12 cellular contexts compared by ENCODE assay signal in the genomic region with DNA sequence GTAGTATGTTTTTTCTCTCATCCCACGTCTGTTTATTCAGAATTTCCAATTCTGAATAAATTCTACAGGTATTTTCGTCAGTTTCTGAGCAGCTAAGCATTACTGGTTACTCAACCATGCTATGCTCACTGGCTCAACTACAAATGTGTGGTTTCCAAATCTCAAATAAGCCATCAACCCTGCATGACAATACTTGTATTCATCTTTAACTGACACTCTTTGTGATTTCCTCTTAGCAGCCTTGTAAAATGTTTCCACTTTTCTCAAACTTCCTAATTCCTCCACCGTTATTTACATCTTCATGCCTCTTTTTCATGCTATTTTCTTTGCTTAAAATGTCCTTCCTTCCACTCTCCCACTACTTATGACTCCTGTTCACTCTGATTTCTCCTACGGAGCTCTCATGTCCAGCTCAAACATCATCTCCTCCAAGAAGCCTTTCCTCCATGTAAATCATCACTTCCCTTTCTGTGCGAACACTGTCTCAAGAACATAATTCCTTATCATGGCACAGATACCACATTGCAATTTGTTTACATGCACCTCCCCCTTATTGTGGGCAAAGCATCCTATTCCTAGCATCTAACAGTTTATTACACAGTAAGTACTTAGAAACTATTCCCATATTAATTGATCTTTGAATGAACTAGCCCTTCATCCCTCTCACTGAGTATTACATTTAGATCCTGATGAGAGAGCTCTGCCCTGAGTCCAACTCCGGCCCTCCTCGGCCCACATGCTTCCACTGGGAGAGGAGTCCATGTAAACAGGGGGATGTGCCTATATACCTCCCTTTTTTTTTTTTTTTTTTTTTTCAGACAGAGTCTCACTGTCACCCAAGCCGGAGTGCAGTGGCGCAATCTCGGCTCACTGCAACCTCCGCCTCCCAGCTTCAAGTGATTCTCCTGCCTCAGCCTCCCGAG. TPM values are rescaled to one million over a fixed set of nuclear protein-coding genes. Genes with fewer than 3 reads are reported as not detected.
DNase-seq lines count a peak whose midpoint lies in the region; ATAC-seq and TF ChIP-seq lines count a peak whose summit lies in the region.
"Had no signal": no experiment of that assay in that cellular context is flagged by ENCODE, and none has a peak within 500 bp of the region (broad histone marks: within the 10 kb centered on the region; RNA-seq: fewer than 3 reads in every experiment).

No MANE protein-coding gene starts in this region.

- H3K4me3 ChIP-seq in NT2/D1 (ENCODE audit: insufficient read length, low read depth), result no peak overlapping the region
- H3K4me3 ChIP-seq in dorsolateral prefrontal cortex, result peak overlapping the region in 35 of 59 donors; percentile 0 to 51 (median 21)
- H3K4me3 ChIP-seq in skeletal muscle satellite cell (ENCODE audit: low read length), result peak overlapping the region; percentile 46
- H3K4me3 ChIP-seq: testis had no signal

- H3K27ac ChIP-seq in dorsolateral prefrontal cortex, result peak overlapping the region; percentile 63 to 100 (median 94)
- H3K27ac ChIP-seq: testis had no signal

- intact Hi-C loops in dorsolateral prefrontal cortex (cut with DNase I), result no loop called here

- H3K4me1 ChIP-seq in NT2/D1 (ENCODE audit: insufficient read depth, insufficient read length), result no peaks in the 10 kb centered on the region
- peaks cover 15% of the 10 kb centered on the region for H3K4me1 ChIP-seq in skeletal muscle satellite cell (ENCODE audit: control insufficient read depth, insufficient read depth, low read length)
- H3K4me1 ChIP-seq: testis had no signal

- H3K27me3 ChIP-seq in NT2/D1 (ENCODE audit: insufficient read depth, insufficient read length), result no peaks in the 10 kb centered on the region
- no peaks in the 10 kb centered on the region for H3K27me3 ChIP-seq in dorsolateral prefrontal cortex
- H3K27me3 ChIP-seq in skeletal muscle satellite cell (ENCODE audit: control insufficient read depth, insufficient read depth, low read length), result no peaks in the 10 kb centered on the region
- H3K27me3 ChIP-seq: testis had no signal

- peak overlapping the region; percentile 76 for H3K4me2 ChIP-seq in skeletal muscle satellite cell (ENCODE audit: low read length)

- ATAC-seq in GM19328 (IDR thresholded peaks at IDR 0.05; ENCODE audit: unreplicated experiment), result peak; percentile 54
- ATAC-seq in GM21786 (IDR thresholded peaks at IDR 0.05; ENCODE audit: unreplicated experiment), result no peak
- no peak for ATAC-seq in GM19452 (IDR thresholded peaks at IDR 0.05; ENCODE audit: unreplicated experiment)

- H3K36me3 ChIP-seq in NT2/D1 (ENCODE audit: insufficient read depth, insufficient read length, low read length) (peaks cover 4% of the 10 kb centered on the region), skeletal muscle satellite cell (ENCODE audit: insufficient read depth, low read length) (peaks cover 26% of the 10 kb centered on the region)

- TF ChIP-seq CTCF in dorsolateral prefrontal cortex (IDR thresholded peaks at IDR 0.05 in 54 of 56, conservative IDR thresholded peaks at IDR 0.05 in 2 of 56; ENCODE audit: low read depth in 1 of 56, partially characterized antibody in 56 of 56), result no peak

- H3K9ac ChIP-seq in NT2/D1 (ENCODE audit: insufficient read length, low read depth) (no peak overlapping the region), skeletal muscle satellite cell (ENCODE audit: low read depth, low read length) (peak overlapping the region; percentile 42)

- H3K9me3 ChIP-seq in NT2/D1 (ENCODE audit: insufficient read depth, low read length) (no peaks in the 10 kb centered on the region), skeletal muscle satellite cell (replicated peaks; ENCODE audit: low read length) (no peaks in the 10 kb centered on the region)
- H3K9me3 ChIP-seq: testis had no signal

- DNase-seq in NT2/D1 (ENCODE audit: low read depth, low spot score) (peak; percentile 32), dorsolateral prefrontal cortex (no peak), cerebellar cortex (ENCODE audit: low spot score) (no peak), SHP77 (lab: John Stamatoyannopoulos, UW) (no peak)
- DNase-seq: DMS79 treated with DMSO at 0.1 percent for 48 hours; NCI-H82; stimulated activated CD4-positive, alpha-beta T cell treated with anti-CD3 and anti-CD28 coated beads, Interleukin-2, amount 100 ng/mL, for 48 hours; testis had no signal

RNA-seq across cellular contexts. Expression of gene CCDC88A, which starts 10.4 kb away (rescaled TPM):
- 100 to 1,000 TPM; 151 to 514 (median 261) TPM for total RNA-seq in dorsolateral prefrontal cortex
- 48.7 and 54.2 TPM in 2 replicates for total RNA-seq in skeletal muscle satellite cell (2012; rRNA removed)
